ENCODE assay signal across 22 cellular contexts in the genomic region with DNA sequence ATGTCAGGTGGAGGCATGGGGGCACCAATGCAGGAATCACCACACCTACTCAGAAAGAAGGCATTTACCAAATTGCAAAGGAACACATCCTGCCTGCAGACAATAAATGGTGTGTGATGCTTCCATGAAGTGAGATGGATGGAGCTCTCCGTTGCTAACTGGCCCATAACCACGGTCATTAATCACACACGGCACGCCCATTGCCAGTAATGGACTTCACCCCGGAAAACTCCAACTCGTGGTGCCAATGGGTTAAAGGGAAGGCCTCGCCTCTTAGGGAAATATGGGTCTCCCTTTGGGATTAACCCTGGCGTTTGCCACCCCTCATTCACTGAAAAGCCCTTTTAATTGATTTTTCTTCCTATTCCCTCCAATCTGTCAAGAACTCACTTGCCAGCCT.
"Had no signal": no experiment of that assay in that cellular context is flagged by ENCODE, and none has a peak within 500 bp of the region (broad histone marks: within the 10 kb centered on the region; RNA-seq: fewer than 3 reads in every experiment).

No MANE protein-coding gene starts in this region.

- H3K27me3 ChIP-seq: esophagus squamous epithelium, heart right ventricle, neutrophil, pancreas, right atrium auricular region, spleen, thyroid gland had no signal

- H3K27ac ChIP-seq: esophagus squamous epithelium, heart right ventricle, neutrophil, pancreas, right atrium auricular region, spleen, thyroid gland had no signal

- ATAC-seq: effector memory CD8-positive, alpha-beta T cell; heart right ventricle; left ventricle myocardium superior; natural killer cell treated with Interleukin-12 subunit alpha and Interleukin-12 subunit beta and Interleukin-15 and Interleukin-18, amount 100 ng/mL, for 72 hours; pancreas; sciatic nerve; stimulated activated naive B cell treated with anti-CD40 and anti-IgM and Interleukin-4, amounts not matched to agents 10 μg/mL and 1 μg/mL and 100 μg/mL, for 72 hours had no signal

- H3K9me3 ChIP-seq: esophagus squamous epithelium, heart right ventricle, neutrophil, pancreas, right atrium auricular region, spleen, thyroid gland had no signal

- H3K36me3 ChIP-seq: esophagus squamous epithelium, heart right ventricle, neutrophil, pancreas, right atrium auricular region, spleen, thyroid gland had no signal

- H3K4me1 ChIP-seq: esophagus squamous epithelium, heart right ventricle, pancreas, right atrium auricular region, spleen, thyroid gland had no signal

- H3K4me3 ChIP-seq: esophagus squamous epithelium, heart right ventricle, lung, pancreas, right atrium auricular region, spleen, thyroid gland had no signal

- DNase-seq: cortex of kidney; effector memory CD8-positive, alpha-beta T cell; erythroblast; esophagus squamous epithelium; foreskin melanocyte; glutamatergic neuron; heart right ventricle; hypothalamus; immature natural killer cell; islet precursor cell; kidney glomerular epithelial cell; left ventricle myocardium superior; naive B cell; pancreas; spleen; stimulated activated naive B cell treated with anti-CD40 and anti-IgM and Interleukin-4, amounts not matched to agents 10 μg/mL and 1 μg/mL and 100 μg/mL, for 72 hours; thyroid gland had no signal
